24 cellular contexts compared by ENCODE assay signal in the genomic region with DNA sequence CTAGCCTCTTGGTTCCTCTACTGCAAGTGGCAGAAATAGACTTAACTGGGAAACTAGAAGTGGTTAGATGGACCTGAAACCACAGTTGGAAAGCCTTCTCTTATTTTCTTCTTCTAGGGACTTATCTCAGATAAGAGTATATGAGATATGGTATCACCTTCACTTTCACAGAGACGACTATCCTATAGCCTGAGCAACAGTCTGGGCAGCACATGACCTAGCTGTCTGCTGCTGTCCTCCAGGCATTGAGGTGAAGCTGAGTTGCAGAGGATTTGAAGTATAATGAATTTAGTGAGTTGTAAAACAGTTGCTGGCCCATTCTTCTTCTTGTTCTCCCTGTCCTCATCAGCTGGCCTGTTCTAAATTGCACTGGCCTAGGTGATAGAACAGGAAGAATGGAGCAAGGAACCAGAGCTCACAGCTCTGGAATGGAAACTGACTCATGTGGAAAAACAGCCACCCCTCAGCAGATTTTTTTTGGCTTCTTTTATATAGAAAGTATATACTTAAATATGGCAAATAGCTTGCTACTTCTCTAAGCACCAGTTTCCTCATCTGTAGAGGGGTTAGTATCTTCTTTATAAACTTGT. TPM values are rescaled to one million over a fixed set of nuclear protein-coding genes. Genes with fewer than 3 reads are reported as not detected.
DNase-seq lines count a peak whose midpoint lies in the region; ATAC-seq, FAIRE-seq and TF ChIP-seq lines count a peak whose summit lies in the region.
"Had no signal": no experiment of that assay in that cellular context is flagged by ENCODE, and none has a peak within 500 bp of the region (broad histone marks: within the 10 kb centered on the region; RNA-seq: fewer than 3 reads in every experiment).

No MANE protein-coding gene starts in this region.

- H3K4me2 ChIP-seq in GM12878 (ENCODE audit: control insufficient read depth, insufficient read depth) (no peak overlapping the region), hepatocyte (no peak overlapping the region)
- H3K4me2 ChIP-seq: PC-9 had no signal

- no TSS peak for BruUV-seq in GM12878 (replicated peaks; lab: Mats Ljungman, UMichigan)

- no peak for TF ChIP-seq POLR2A in GM12878 (IDR thresholded peaks at IDR 0.05; ENCODE audit: low read depth, low read length)

- DNase-seq in cardiac muscle cell (ENCODE audit: low read depth in 1 of 2, low spot score in 1 of 2) (peak; percentile 14 to 48), heart right ventricle (no peak), GM12878 (ENCODE audit: low read depth, low spot score) (no peak), hepatocyte (ENCODE audit: low spot score) (peak; percentile 4), NCI-H524 treated with DMSO at 0.1 percent for 48 hours (lab: John Stamatoyannopoulos, UW) (no peak), left ventricle myocardium inferior (no peak)
- DNase-seq in NK-92 treated with Interleukin-12 subunit alpha and Interleukin-12 subunit beta, amount 100 ng/mL, for 24 hours (lab: John Stamatoyannopoulos, UW): no peak
- no peak for DNase-seq in stimulated activated naive CD4-positive, alpha-beta T cell (lab: John Stamatoyannopoulos, UW)
- DNase-seq: activated B cell treated with CpG ODN at 0.5 μM for 24 hours; activated CD8-positive, alpha-beta memory T cell treated with anti-CD3 and anti-CD28 coated beads for 24 hours; activated naive CD8-positive, alpha-beta T cell treated with anti-CD3 and anti-CD28 coated beads for 36 hours; DMS153; effector memory CD4-positive, alpha-beta T cell; left cardiac atrium; NCI-H1048; NCI-H2081 treated with DMSO at 0.1 percent for 48 hours; NCI-H774; PC-9; T-helper 17 cell; thyroid gland had no signal

- no peaks in the 10 kb centered on the region for H4K20me1 ChIP-seq in GM12878 (ENCODE audit: control insufficient read depth, insufficient read depth)
- H4K20me1 ChIP-seq in hepatocyte (ENCODE audit: insufficient read depth, poor library complexity, severe bottlenecking): no peaks in the 10 kb centered on the region

- POLR2A ChIA-PET in GM12878 (lab: Charles Lee): interaction anchor here (0.6 kb wide), 1 partner anchor 259 kb away, joined by 3 read pairs; no protein-coding TSS in a partner anchor

- H3K4me3 ChIP-seq in cardiac muscle cell (no peak overlapping the region), heart right ventricle (no peak overlapping the region), GM12878 (no peak overlapping the region), hepatocyte (no peak overlapping the region), left ventricle myocardium inferior (no peak overlapping the region)
- H3K4me3 ChIP-seq: HAP-1, K562, PC-9, thyroid gland had no signal

- H3K4me1 ChIP-seq in cardiac muscle cell (ENCODE audit: low read depth) (peaks cover 19% of the 10 kb centered on the region), heart right ventricle (peaks cover 0 to 9% (median 0%) of the 10 kb centered on the region in 9 donors), GM12878 (ENCODE audit: control insufficient read depth, insufficient read depth, low read length) (0 out of 2 replicates have a peak, but pooled peaks cover 3% of the 10 kb centered on the region), hepatocyte (ENCODE audit: insufficient read depth) (no peaks in the 10 kb centered on the region), left ventricle myocardium inferior (no peaks in the 10 kb centered on the region)
- H3K4me1 ChIP-seq: foreskin keratinocyte, thyroid gland had no signal

- H2AFZ ChIP-seq in GM12878 (ENCODE audit: control insufficient read depth, low read depth, low read length): no peak overlapping the region
- no peak overlapping the region for H2AFZ ChIP-seq in hepatocyte
- H2AFZ ChIP-seq: PC-9 had no signal

- 24 to 41% methylated on average over 1 of the region's 1 CpG for WGBS in heart right ventricle, 2 donors
- WGBS in GM12878 (ENCODE audit: insufficient coverage, insufficient replicate concordance, low lambda C conversion rate, missing lambda C conversion rate): 17% methylated on average over 1 of the region's 1 CpG
- WGBS in hepatocyte (ENCODE audit: low lambda C conversion rate, missing lambda C conversion rate): 23% methylated on average over 1 of the region's 1 CpG

- RAD21 ChIA-PET in GM12878 (lab: Charles Lee; ENCODE audit: unreplicated experiment): no interaction called here

- in situ Hi-C loops in GM12878 (cut with MboI): no loop called here

- H3K27ac ChIP-seq in cardiac muscle cell: peak overlapping the region; percentile 80
- no peak overlapping the region for H3K27ac ChIP-seq in heart right ventricle
- H3K27ac ChIP-seq in GM12878 (ENCODE audit: control insufficient read depth, insufficient read depth): no peak overlapping the region
- H3K27ac ChIP-seq in hepatocyte: no peak overlapping the region
- no peak overlapping the region for H3K27ac ChIP-seq in left ventricle myocardium inferior (replicated peaks)
- H3K27ac ChIP-seq: foreskin keratinocyte, PC-9, thyroid gland had no signal

- TF ChIP-seq EP300 in GM12878 (IDR thresholded peaks at IDR 0.05; ENCODE audit: borderline replicate concordance in 1 of 2, control insufficient read depth in 1 of 2, low read depth in 2 of 2, low read length in 2 of 2): no peak

- no peak for TF ChIP-seq RAD21 in GM12878 (IDR thresholded peaks at IDR 0.05; ENCODE audit: insufficient read depth, low read depth, low read length)

- no peak for FAIRE-seq in GM12878 (lab: Jason Lieb, UNC)
- FAIRE-seq: K562 had no signal

- CTCF ChIA-PET in GM12878 (lab: Yijun Ruan, JAX): no interaction called here

- H3K27me3 ChIP-seq in cardiac muscle cell: no peaks in the 10 kb centered on the region
- H3K27me3 ChIP-seq in heart right ventricle: no peaks in the 10 kb centered on the region
- H3K27me3 ChIP-seq in GM12878 (replicated peaks in 1 of 2; ENCODE audit: control insufficient read depth in 2 of 2, insufficient read depth in 2 of 2, low read length in 1 of 2): no peaks in the 10 kb centered on the region
- no peaks in the 10 kb centered on the region for H3K27me3 ChIP-seq in hepatocyte
- no peaks in the 10 kb centered on the region for H3K27me3 ChIP-seq in left ventricle myocardium inferior (ENCODE audit: low read depth)
- H3K27me3 ChIP-seq: foreskin keratinocyte, thyroid gland had no signal

- no peaks in the 10 kb centered on the region for H3K9me2 ChIP-seq in hepatocyte (replicated peaks; ENCODE audit: insufficient read depth)

- H3K79me2 ChIP-seq in GM12878 (ENCODE audit: control insufficient read depth, insufficient read depth, low read length): no peaks in the 10 kb centered on the region
- H3K79me2 ChIP-seq in hepatocyte: no peaks in the 10 kb centered on the region

- intact Hi-C loops in heart right ventricle (cut with DNase I) (no loop called here), GM12878 (cut with micrococcal nuclease; ENCODE audit: unreplicated experiment) (no loop called here), left ventricle myocardium inferior (cut with micrococcal nuclease) (no loop called here)

- H3K9me3 ChIP-seq in cardiac muscle cell (ENCODE audit: low read depth): no peaks in the 10 kb centered on the region
- H3K9me3 ChIP-seq in heart right ventricle: no peaks in the 10 kb centered on the region
- H3K9me3 ChIP-seq in GM12878 (replicated peaks; ENCODE audit: control insufficient read depth, insufficient read depth, low read length): no peaks in the 10 kb centered on the region
- H3K9me3 ChIP-seq in hepatocyte (ENCODE audit: low read depth): no peaks in the 10 kb centered on the region
- H3K9me3 ChIP-seq in left ventricle myocardium inferior (replicated peaks): no peaks in the 10 kb centered on the region
- H3K9me3 ChIP-seq: HAP-1, thyroid gland had no signal

- no peak for ATAC-seq in heart right ventricle
- ATAC-seq in GM12878: no peak
- ATAC-seq: foreskin keratinocyte; K562; stimulated activated effector memory CD8-positive, alpha-beta T cell treated with anti-CD3 and anti-CD28 coated beads, Interleukin-12 subunit alpha, Interleukin-12 subunit beta, amount 100 ng/mL, for 72 hours; T-helper 17 cell had no signal

- no peak overlapping the region for H3K9ac ChIP-seq in GM12878 (ENCODE audit: control insufficient read depth, insufficient read depth, low read length)

- peaks cover 11% of the 10 kb centered on the region for H3K36me3 ChIP-seq in cardiac muscle cell
- peaks cover 0 to 83% (median 0%) of the 10 kb centered on the region in 9 donors for H3K36me3 ChIP-seq in heart right ventricle
- H3K36me3 ChIP-seq in GM12878 (ENCODE audit: control insufficient read depth in 2 of 2, insufficient read depth in 2 of 2, low read length in 1 of 2): no peaks in the 10 kb centered on the region
- H3K36me3 ChIP-seq in hepatocyte (replicated peaks; ENCODE audit: insufficient read depth, low read depth): no peaks in the 10 kb centered on the region
- H3K36me3 ChIP-seq in left ventricle myocardium inferior: peaks cover 20% of the 10 kb centered on the region

- TF ChIP-seq CTCF in cardiac muscle cell (IDR thresholded peaks at IDR 0.05; ENCODE audit: low read depth, low read length) (no peak), heart right ventricle (IDR thresholded peaks at IDR 0.05) (no peak), GM12878 (IDR thresholded peaks at IDR 0.05 in 2 of 3, conservative IDR thresholded peaks at IDR 0.05 in 1 of 3; ENCODE audit: control insufficient read depth in 2 of 3, extremely low read depth in 1 of 3, insufficient read depth in 1 of 3, low read depth in 3 of 3, low read length in 3 of 3) (no peak), hepatocyte (IDR thresholded peaks at IDR 0.05; ENCODE audit: poor library complexity) (no peak), left ventricle myocardium inferior (IDR thresholded peaks at IDR 0.05; ENCODE audit: borderline replicate concordance) (no peak)

- SMC1A ChIA-PET in GM12878 (lab: Charles Lee; ENCODE audit: uncharacterized antibody, unreplicated experiment): no interaction called here

RNA-seq across cellular contexts. Expression of gene RECK, which starts 27.8 kb away (rescaled TPM):
- 6.4 and 8.5 TPM in 2 replicates for total RNA-seq in cardiac muscle cell
- 11.1 and 15.3 TPM in 2 replicates for polyA plus RNA-seq in cardiac muscle cell
- total RNA-seq in heart right ventricle: 1 to 10 TPM; 4.1 to 5.8 (median 5.2) TPM
- polyA plus RNA-seq in heart right ventricle: 1 to 10 TPM; 2.9 to 4.5 TPM
- total RNA-seq in GM12878 (2013; cell fraction: nucleolus; rRNA removed): 0.10 and 0.27 TPM in 2 replicates
- 0.06 TPM in 1 of 2 replicates, not detected in the other for total RNA-seq in GM12878 (2014; rRNA removed)
- total RNA-seq in GM12878 (2014; rRNA removed; fragmentation: Illumina TruSeq; extraction: Trizol): 0.13 TPM in 1 of 2 replicates, not detected in the other
- 0.10 and 0.21 TPM in 2 replicates for total RNA-seq in GM12878 (2021)
- polyA plus RNA-seq in GM12878 (2011; ENCODE audit: low read depth): 1.0 TPM
- 0.15 and 0.20 TPM in 2 replicates for polyA plus RNA-seq in GM12878 (2011; rRNA removed)
- polyA plus RNA-seq in GM12878 (2011; cell fraction: cytosol; rRNA removed): 0.02 and 0.16 TPM in 2 replicates
- 0.04 and 0.15 TPM in 2 replicates for polyA plus RNA-seq in GM12878 (2011; cell fraction: nucleus; rRNA removed)
- polyA plus RNA-seq in GM12878 (2012): 1.5 and 1.6 TPM in 2 replicates
- 0.08 and 0.13 TPM in 2 replicates for polyA plus RNA-seq in GM12878 (2014; fragmentation: Illumina TruSeq; extraction: Trizol)
- polyA plus RNA-seq in GM12878 (2014; fragmentation: Nextera tagmentation; extraction: Ambion mirVana): under 1 TPM; 0.02 to 0.07 TPM
- 0.11 and 0.36 TPM in 2 replicates for polyA plus RNA-seq in GM12878 (2014; rRNA removed)
- under 1 TPM; 0.29 to 0.40 TPM for polyA plus RNA-seq in GM12878 (2016; fragmentation: Nextera tagmentation; extraction: Ambion mirVana)
- polyA minus RNA-seq in GM12878 (2011; rRNA and poly(A)+ RNA removed): 0.10 TPM in 1 of 2 replicates, not detected in the other
- not detected in 2 replicates for polyA minus RNA-seq in GM12878 (2011; cell fraction: cytosol; rRNA and poly(A)+ RNA removed)
- 0.12 TPM in 1 of 2 replicates, not detected in the other for polyA minus RNA-seq in GM12878 (2011; cell fraction: nucleus; rRNA and poly(A)+ RNA removed)
- total RNA-seq in hepatocyte: 11.2 and 15.3 TPM in 2 replicates
- polyA plus RNA-seq in hepatocyte: 13.5 and 13.7 TPM in 2 replicates
- total RNA-seq in left ventricle myocardium inferior: 5.4 TPM

Comparison
In these comparisons a context has a peak if more than half of its experiments do, and no peak if none do; other contexts are left out.
1. DNase-seq: peak in cardiac muscle cell (2 of 2) and hepatocyte (single experiment); none in heart right ventricle (0 of 2), GM12878 (single experiment), NK-92 treated with Interleukin-12 subunit alpha and Interleukin-12 subunit beta, amount 100 ng/mL, for 24 hours (single experiment), stimulated activated naive CD4-positive, alpha-beta T cell (0 of 6), NCI-H524 treated with DMSO at 0.1 percent for 48 hours (single experiment) and left ventricle myocardium inferior (single experiment).